Comparison of ENCODE assay signal across 14 cellular contexts in genomic region chr13:98214008-98214643, GRCh38. TPM values are rescaled to one million over a fixed set of nuclear protein-coding genes. Genes with fewer than 3 reads are reported as not detected.
DNase-seq lines count a peak whose midpoint lies in the region; ATAC-seq and TF ChIP-seq lines count a peak whose summit lies in the region.
"Had no signal": no experiment of that assay in that cellular context is flagged by ENCODE, and none has a peak within 500 bp of the region (broad histone marks: within the 10 kb centered on the region; RNA-seq: fewer than 3 reads in every experiment).

No MANE protein-coding gene starts in this region.

- H3K4me3 ChIP-seq in colonic mucosa (no peak overlapping the region), muscle layer of colon (ENCODE audit: low read depth in 1 of 2, low read length in 2 of 2) (no peak overlapping the region)
- H3K4me3 ChIP-seq: ascending aorta, psoas muscle had no signal

- peak overlapping the region; percentile 19 for H3K27ac ChIP-seq in colonic mucosa
- H3K27ac ChIP-seq in muscle layer of colon (ENCODE audit: low read depth, low read length): peak overlapping the region; percentile 48
- H3K27ac ChIP-seq: ascending aorta, psoas muscle had no signal

- no peaks in the 10 kb centered on the region for H3K4me1 ChIP-seq in colonic mucosa
- peaks cover 19% of the 10 kb centered on the region for H3K4me1 ChIP-seq in muscle layer of colon (ENCODE audit: insufficient read depth, low read length)
- H3K4me1 ChIP-seq: ascending aorta had no signal

- DNase-seq in left cardiac atrium (no peak), Right ventricle myocardium inferior (ENCODE audit: missing footprints) (no peak), colonic mucosa (no peak), UCSD-AML1 (lab: John Stamatoyannopoulos, UW; ENCODE audit: unreplicated experiment) (no peak), H4 (ENCODE audit: low spot score) (no peak), cortex of kidney (lab: John Stamatoyannopoulos, UW) (no peak)
- DNase-seq: activated CD8-positive, alpha-beta memory T cell treated with anti-CD3 and anti-CD28 coated beads for 24 hours; hippocampal formation; MM.1S had no signal

- no peaks in the 10 kb centered on the region for H3K27me3 ChIP-seq in colonic mucosa
- no peaks in the 10 kb centered on the region for H3K27me3 ChIP-seq in muscle layer of colon (ENCODE audit: control insufficient read depth in 1 of 2, insufficient read depth in 2 of 2, low read length in 2 of 2)
- H3K27me3 ChIP-seq: ascending aorta had no signal

- H3K9me3 ChIP-seq in colonic mucosa (no peaks in the 10 kb centered on the region), muscle layer of colon (ENCODE audit: low read length) (no peaks in the 10 kb centered on the region)
- H3K9me3 ChIP-seq: ascending aorta, psoas muscle had no signal

- no peak for TF ChIP-seq CTCF in colonic mucosa (IDR thresholded peaks at IDR 0.05)

- H3K9ac ChIP-seq in colonic mucosa (ENCODE audit: low read depth in 2 of 2, low read length in 2 of 2): peak overlapping the region in 1 of 2 donors; percentile 35
- no peak overlapping the region for H3K9ac ChIP-seq in muscle layer of colon (ENCODE audit: low read length)

- ATAC-seq in left cardiac atrium (peak; percentile 31 to 76), Right ventricle myocardium inferior (no peak), GM18868 (IDR thresholded peaks at IDR 0.05; ENCODE audit: unreplicated experiment) (no peak)

- intact Hi-C loops in left cardiac atrium (cut with DNase I): no loop called here
- intact Hi-C loops in Right ventricle myocardium inferior (cut with DNase I): no loop called here
- intact Hi-C loops in colonic mucosa (cut with DNase I): no loop called here

- no peaks in the 10 kb centered on the region for H3K36me3 ChIP-seq in colonic mucosa
- no peaks in the 10 kb centered on the region for H3K36me3 ChIP-seq in muscle layer of colon (ENCODE audit: insufficient read depth, low read length)
- H3K36me3 ChIP-seq: ascending aorta had no signal

RNA-seq across cellular contexts. Expression of gene RNF113B, which starts 37.1 kb away (rescaled TPM):
- not detected for total RNA-seq in left cardiac atrium
- not detected for total RNA-seq in Right ventricle myocardium inferior
- total RNA-seq in colonic mucosa: not detected
- not detected in 2 replicates for total RNA-seq in H4 (2014; rRNA removed; shearing (Covaris generic))
- total RNA-seq: ascending aorta, B cell, psoas muscle had no signal

Comparison
In these comparisons a context has a peak if more than half of its experiments do, and no peak if none do; other contexts are left out.
1. ATAC-seq: peak in left cardiac atrium (2 of 2); none in Right ventricle myocardium inferior (single experiment) and GM18868 (single experiment).